ENCODE assay signal across 1 cellular context in the genomic region with DNA sequence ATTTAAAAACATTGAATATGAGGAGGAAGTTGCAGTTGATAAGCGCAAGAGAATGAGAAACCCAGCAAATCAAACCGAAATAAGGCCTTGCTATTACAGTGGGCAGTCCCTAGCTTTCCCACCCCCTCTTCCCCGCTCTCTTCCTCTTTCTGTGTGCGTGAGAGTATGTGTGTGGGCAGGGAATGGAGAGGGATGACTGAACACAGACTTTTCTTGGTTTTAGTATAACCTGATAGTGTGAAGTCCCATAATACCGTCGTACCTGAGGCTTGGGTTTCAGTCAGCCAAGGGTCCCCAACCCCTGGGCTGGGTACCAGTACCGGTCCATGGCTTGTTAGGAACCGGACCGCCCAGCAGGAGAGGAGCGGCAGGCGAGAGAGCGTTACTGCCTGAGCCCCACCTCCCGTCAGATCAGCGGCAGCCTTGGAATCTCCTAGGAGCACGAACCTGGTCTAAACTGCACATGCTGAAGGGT.
A peak's percentile ranks its signal among the peaks of the same experiment; 100 is the strongest.
TF ChIP-seq lines count a peak whose summit lies in the region.

No MANE protein-coding gene starts in this region.

TF ChIP-seq in GM12878, 131 proteins besides CTCF, POLR2A, EP300 and RAD21 (continued from another document and continues in another):
- TF ChIP-seq SKIL (IDR thresholded peaks at IDR 0.05; ENCODE audit: low read depth, poor library complexity, severe bottlenecking) (peak; percentile 17), SREBF2 (IDR thresholded peaks at IDR 0.05; ENCODE audit: low read length) (no peak), NRF1 (conservative IDR thresholded peaks at IDR 0.05; ENCODE audit: low read depth, low read length) (no peak), EED (IDR thresholded peaks at IDR 0.05; ENCODE audit: low read depth) (peak; percentile 98), NBN (IDR thresholded peaks at IDR 0.05) (no peak), HDAC6 (IDR thresholded peaks at IDR 0.05; ENCODE audit: unreplicated experiment) (no peak), ZNF207 (IDR thresholded peaks at IDR 0.05; ENCODE audit: borderline replicate concordance) (no peak), IKZF2 (IDR thresholded peaks at IDR 0.05) (peak; percentile 83 to 84), NFIC (IDR thresholded peaks at IDR 0.05; ENCODE audit: low read depth, low read length) (peak; percentile 97), NFYA (IDR thresholded peaks at IDR 0.05; ENCODE audit: borderline replicate concordance, low read depth, low read length) (no peak), ZBTB40 (IDR thresholded peaks at IDR 0.05; ENCODE audit: borderline replicate concordance) (no peak), NR2C1 (IDR thresholded peaks at IDR 0.05) (no peak), BMI1 (IDR thresholded peaks at IDR 0.05; ENCODE audit: borderline replicate concordance) (no peak), GABPA (IDR thresholded peaks at IDR 0.05; ENCODE audit: low read depth) (no peak), IKZF1 (conservative IDR thresholded peaks at IDR 0.05) (peak; percentile 88), NR2F1 (conservative IDR thresholded peaks at IDR 0.05) (no peak), BACH1 (IDR thresholded peaks at IDR 0.05; ENCODE audit: borderline replicate concordance) (peak; percentile 43; the same call in 1 of the 2 replicates), BRCA1 (IDR thresholded peaks at IDR 0.05; ENCODE audit: low read depth, low read length) (no peak), CREB1 (IDR thresholded peaks at IDR 0.05; ENCODE audit: low read depth) (peak; percentile 44; the same call in 1 of the 2 replicates), TAF1 (IDR thresholded peaks at IDR 0.05; ENCODE audit: borderline replicate concordance, low read depth, low read length) (no peak), PBX3 (IDR thresholded peaks at IDR 0.05; ENCODE audit: insufficient replicate concordance, low read depth, low read length) (no peak), SIN3A (IDR thresholded peaks at IDR 0.05; ENCODE audit: low read depth, low read length) (no peak), ELK1 (IDR thresholded peaks at IDR 0.05; ENCODE audit: low read depth, low read length) (no peak), NFXL1 (IDR thresholded peaks at IDR 0.05; ENCODE audit: borderline replicate concordance) (no peak), SMARCA5 (IDR thresholded peaks at IDR 0.05) (peak; percentile 68; the same call in 1 of the 2 replicates), ATF2 (IDR thresholded peaks at IDR 0.05; ENCODE audit: low read length) (peak; percentile 90), CHD1 (IDR thresholded peaks at IDR 0.05; ENCODE audit: low read depth, low read length) (no peak), TCF7 (IDR thresholded peaks at IDR 0.05; ENCODE audit: borderline replicate concordance) (no peak), ESRRA (IDR thresholded peaks at IDR 0.05; ENCODE audit: low read length) (no peak), TCF3 (IDR thresholded peaks at IDR 0.05; ENCODE audit: borderline replicate concordance, insufficient read depth, low read depth, low read length) (peak; percentile 90; the same call in 1 of the 2 replicates), ASH2L (IDR thresholded peaks at IDR 0.05; ENCODE audit: borderline replicate concordance, low read depth) (no peak), ZBED1 (IDR thresholded peaks at IDR 0.05; ENCODE audit: borderline replicate concordance) (peak; percentile 89; the same call in 1 of the 2 replicates), FOS (IDR thresholded peaks at IDR 0.05; ENCODE audit: borderline replicate concordance, extremely low read depth, insufficient read length) (no peak), GATAD2B (conservative IDR thresholded peaks at IDR 0.05; ENCODE audit: low read depth) (no peak; the same call in 1 of the 2 replicates), ATF3 (IDR thresholded peaks at IDR 0.05; ENCODE audit: borderline replicate concordance, extremely low read depth, low read depth, low read length) (no peak), RUNX3 (IDR thresholded peaks at IDR 0.05; ENCODE audit: low read length) (peak; percentile 92), ZNF622 (IDR thresholded peaks at IDR 0.05) (no peak), TARDBP (IDR thresholded peaks at IDR 0.05; ENCODE audit: borderline replicate concordance) (no peak), CREM (IDR thresholded peaks at IDR 0.05; ENCODE audit: low read depth) (peak; percentile 88), ZZZ3 (IDR thresholded peaks at IDR 0.05; ENCODE audit: control insufficient read depth, insufficient read length, low read depth) (no peak)
- TF ChIP-seq, protein P1, sequence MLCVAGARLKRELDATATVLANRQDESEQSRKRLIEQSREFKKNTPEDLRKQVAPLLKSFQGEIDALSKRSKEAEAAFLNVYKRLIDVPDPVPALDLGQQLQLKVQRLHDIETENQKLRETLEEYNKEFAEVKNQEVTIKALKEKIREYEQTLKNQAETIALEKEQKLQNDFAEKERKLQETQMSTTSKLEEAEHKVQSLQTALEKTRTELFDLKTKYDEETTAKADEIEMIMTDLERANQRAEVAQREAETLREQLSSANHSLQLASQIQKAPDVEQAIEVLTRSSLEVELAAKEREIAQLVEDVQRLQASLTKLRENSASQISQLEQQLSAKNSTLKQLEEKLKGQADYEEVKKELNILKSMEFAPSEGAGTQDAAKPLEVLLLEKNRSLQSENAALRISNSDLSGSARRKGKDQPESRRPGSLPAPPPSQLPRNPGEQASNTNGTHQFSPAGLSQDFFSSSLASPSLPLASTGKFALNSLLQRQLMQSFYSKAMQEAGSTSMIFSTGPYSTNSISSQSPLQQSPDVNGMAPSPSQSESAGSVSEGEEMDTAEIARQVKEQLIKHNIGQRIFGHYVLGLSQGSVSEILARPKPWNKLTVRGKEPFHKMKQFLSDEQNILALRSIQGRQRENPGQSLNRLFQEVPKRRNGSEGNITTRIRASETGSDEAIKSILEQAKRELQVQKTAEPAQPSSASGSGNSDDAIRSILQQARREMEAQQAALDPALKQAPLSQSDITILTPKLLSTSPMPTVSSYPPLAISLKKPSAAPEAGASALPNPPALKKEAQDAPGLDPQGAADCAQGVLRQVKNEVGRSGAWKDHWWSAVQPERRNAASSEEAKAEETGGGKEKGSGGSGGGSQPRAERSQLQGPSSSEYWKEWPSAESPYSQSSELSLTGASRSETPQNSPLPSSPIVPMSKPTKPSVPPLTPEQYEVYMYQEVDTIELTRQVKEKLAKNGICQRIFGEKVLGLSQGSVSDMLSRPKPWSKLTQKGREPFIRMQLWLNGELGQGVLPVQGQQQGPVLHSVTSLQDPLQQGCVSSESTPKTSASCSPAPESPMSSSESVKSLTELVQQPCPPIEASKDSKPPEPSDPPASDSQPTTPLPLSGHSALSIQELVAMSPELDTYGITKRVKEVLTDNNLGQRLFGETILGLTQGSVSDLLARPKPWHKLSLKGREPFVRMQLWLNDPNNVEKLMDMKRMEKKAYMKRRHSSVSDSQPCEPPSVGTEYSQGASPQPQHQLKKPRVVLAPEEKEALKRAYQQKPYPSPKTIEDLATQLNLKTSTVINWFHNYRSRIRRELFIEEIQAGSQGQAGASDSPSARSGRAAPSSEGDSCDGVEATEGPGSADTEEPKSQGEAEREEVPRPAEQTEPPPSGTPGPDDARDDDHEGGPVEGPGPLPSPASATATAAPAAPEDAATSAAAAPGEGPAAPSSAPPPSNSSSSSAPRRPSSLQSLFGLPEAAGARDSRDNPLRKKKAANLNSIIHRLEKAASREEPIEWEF (IDR thresholded peaks at IDR 0.05; ENCODE audit: insufficient replicate concordance, low read depth, low read length): no peak
- TF ChIP-seq, protein P2, sequence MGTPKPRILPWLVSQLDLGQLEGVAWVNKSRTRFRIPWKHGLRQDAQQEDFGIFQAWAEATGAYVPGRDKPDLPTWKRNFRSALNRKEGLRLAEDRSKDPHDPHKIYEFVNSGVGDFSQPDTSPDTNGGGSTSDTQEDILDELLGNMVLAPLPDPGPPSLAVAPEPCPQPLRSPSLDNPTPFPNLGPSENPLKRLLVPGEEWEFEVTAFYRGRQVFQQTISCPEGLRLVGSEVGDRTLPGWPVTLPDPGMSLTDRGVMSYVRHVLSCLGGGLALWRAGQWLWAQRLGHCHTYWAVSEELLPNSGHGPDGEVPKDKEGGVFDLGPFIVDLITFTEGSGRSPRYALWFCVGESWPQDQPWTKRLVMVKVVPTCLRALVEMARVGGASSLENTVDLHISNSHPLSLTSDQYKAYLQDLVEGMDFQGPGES (IDR thresholded peaks at IDR 0.05): no peak
- TF ChIP-seq, protein P3, sequence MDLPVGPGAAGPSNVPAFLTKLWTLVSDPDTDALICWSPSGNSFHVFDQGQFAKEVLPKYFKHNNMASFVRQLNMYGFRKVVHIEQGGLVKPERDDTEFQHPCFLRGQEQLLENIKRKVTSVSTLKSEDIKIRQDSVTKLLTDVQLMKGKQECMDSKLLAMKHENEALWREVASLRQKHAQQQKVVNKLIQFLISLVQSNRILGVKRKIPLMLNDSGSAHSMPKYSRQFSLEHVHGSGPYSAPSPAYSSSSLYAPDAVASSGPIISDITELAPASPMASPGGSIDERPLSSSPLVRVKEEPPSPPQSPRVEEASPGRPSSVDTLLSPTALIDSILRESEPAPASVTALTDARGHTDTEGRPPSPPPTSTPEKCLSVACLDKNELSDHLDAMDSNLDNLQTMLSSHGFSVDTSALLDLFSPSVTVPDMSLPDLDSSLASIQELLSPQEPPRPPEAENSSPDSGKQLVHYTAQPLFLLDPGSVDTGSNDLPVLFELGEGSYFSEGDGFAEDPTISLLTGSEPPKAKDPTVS (IDR thresholded peaks at IDR 0.05; ENCODE audit: low read depth, low read length): no peak
